ENCODE assay signal across 34 cellular contexts in the genomic region with DNA sequence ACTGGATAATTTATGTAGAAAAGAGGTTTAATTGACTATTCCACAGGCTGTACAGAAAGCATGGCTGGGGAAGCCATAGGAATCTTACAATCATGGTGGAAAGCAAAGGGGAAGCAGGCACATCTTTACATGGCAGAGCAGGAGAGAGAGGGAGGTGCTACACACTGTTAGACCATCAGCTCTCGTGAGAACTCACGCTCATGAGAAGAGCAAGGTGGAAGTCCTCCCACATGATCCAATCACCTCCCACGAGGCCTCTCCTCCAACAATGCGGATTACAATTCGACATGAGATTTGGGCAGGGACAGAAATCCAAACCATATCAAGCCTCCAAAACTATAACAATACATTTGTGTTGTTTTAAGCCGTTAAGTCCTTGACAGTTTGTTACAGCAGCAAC.
"Had no signal": no experiment of that assay in that cellular context is flagged by ENCODE, and none has a peak within 500 bp of the region (broad histone marks: within the 10 kb centered on the region; RNA-seq: fewer than 3 reads in every experiment).

No MANE protein-coding gene starts in this region.

- H3K36me3 ChIP-seq: adrenal gland, ascending aorta, brain microvascular endothelial cell, breast epithelium, cardiac muscle cell had no signal

- DNase-seq: activated effector memory CD4-positive, alpha-beta T cell treated with anti-CD3 and anti-CD28 coated beads, Interleukin-2, amount 50 U/mL, for 16 hours; activated effector memory CD4-positive, alpha-beta T cell treated with Interleukin-2 at 50 U/mL for 16 hours; activated gamma-delta T cell; activated gamma-delta T cell treated with Interleukin-2 at 50 U/mL for 16 hours; activated naive CD4-positive, alpha-beta T cell; activated naive CD4-positive, alpha-beta T cell treated with anti-CD3 and anti-CD28 coated beads for 36 hours; activated naive CD4-positive, alpha-beta T cell treated with anti-CD3 and anti-CD28 coated beads, Interleukin-2, amount 10 ng/mL, durations not matched to agents 7 days and 5 days; activated naive CD4-positive, alpha-beta T cell treated with anti-CD3 and anti-CD28 coated beads, Interleukin-2, amount 50 U/mL, for 16 hours; activated naive CD4-positive, alpha-beta T cell treated with Interleukin-2 at 50 U/mL for 16 hours; activated naive CD8-positive, alpha-beta T cell treated with anti-CD3 and anti-CD28 coated beads for 36 hours; activated naive CD8-positive, alpha-beta T cell treated with anti-CD3 and anti-CD28 coated beads, Interleukin-2, amount 10 ng/mL, durations not matched to agents 7 days and 5 days; activated naive CD8-positive, alpha-beta T cell treated with anti-CD3 and anti-CD28 coated beads, Interleukin-2, amount 50 U/mL, for 24 hours; activated T-cell treated with anti-CD3 and anti-CD28 coated beads, Interleukin-2, amount 50 U/mL, for 1 hour; activated T-cell treated with anti-CD3 and anti-CD28 coated beads, Interleukin-2, amount 50 U/mL, for 24 hours; activated T-cell treated with anti-CD3 and anti-CD28 coated beads, Interleukin-2, amount 50 U/mL, for 4 hours; activated T-cell treated with anti-CD3 and anti-CD28 coated beads, Interleukin-2, amount 50 U/mL, for 48 hours; activated T-cell treated with anti-CD3 and anti-CD28 coated beads, Interleukin-2, amount 50 U/mL, for 72 hours; adrenal gland; amniotic stem cell; amygdala; anterior cingulate cortex; aorta; body of pancreas; brain microvascular endothelial cell; caudate nucleus; central memory CD4-positive, alpha-beta T cell; cerebellar nuclear complex had no signal

- H3K4me3 ChIP-seq: adrenal gland, ascending aorta, body of pancreas, breast epithelium, cardiac muscle cell had no signal

- ATAC-seq: activated naive CD4-positive, alpha-beta T cell treated with anti-CD3 and anti-CD28 coated beads, Interleukin-2, amount 50 U/mL, for 72 hours; activated naive CD8-positive, alpha-beta T cell treated with anti-CD3 and anti-CD28 coated beads, Interleukin-2, amount 50 U/mL, for 24 hours; activated T-cell treated with anti-CD3 and anti-CD28 coated beads, Interleukin-2, amount 50 U/mL, for 4 hours; activated T-cell treated with anti-CD3 and anti-CD28 coated beads, Interleukin-2, amount 50 U/mL, for 72 hours; activated T-helper 17 cell treated with anti-CD3 and anti-CD28 coated beads, Interleukin-2, amount 50 U/mL, for 72 hours; body of pancreas had no signal

- H3K9me3 ChIP-seq: adrenal gland, ascending aorta, body of pancreas, breast epithelium had no signal

- H3K27ac ChIP-seq: adrenal gland, ascending aorta, body of pancreas, brain microvascular endothelial cell, breast epithelium, cardiac muscle cell had no signal

- FAIRE-seq: astrocyte, bronchial epithelial cell had no signal

- H3K4me1 ChIP-seq: adrenal gland, ascending aorta, body of pancreas, breast epithelium had no signal

- H3K27me3 ChIP-seq: ascending aorta, body of pancreas, brain microvascular endothelial cell, breast epithelium, cardiac muscle cell had no signal
